Comparison of ENCODE assay signal across 19 cellular contexts in the genomic region with DNA sequence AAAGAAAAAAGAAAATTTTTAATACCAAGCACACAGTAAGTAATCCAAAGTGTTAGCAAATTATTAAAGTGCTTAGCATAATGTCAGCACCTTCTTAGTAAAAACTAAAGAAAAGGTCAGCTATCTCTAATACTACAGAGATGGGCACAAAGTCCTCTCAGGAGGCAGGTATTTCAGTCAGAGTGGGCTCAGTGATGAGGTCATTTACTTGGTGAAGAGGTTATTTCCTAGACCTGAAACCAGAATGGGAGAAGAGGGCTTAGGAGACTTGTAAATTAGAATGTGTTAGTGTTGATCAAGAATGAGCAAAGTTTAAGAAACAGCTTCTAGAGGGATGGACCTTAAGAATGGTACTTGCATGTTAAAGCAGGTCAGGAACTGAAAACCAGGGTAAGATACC. TPM values are rescaled to one million over a fixed set of nuclear protein-coding genes. Genes with fewer than 3 reads are reported as not detected.
"Had no signal": no experiment of that assay in that cellular context is flagged by ENCODE, and none has a peak within 500 bp of the region (broad histone marks: within the 10 kb centered on the region; RNA-seq: fewer than 3 reads in every experiment).

No MANE protein-coding gene starts in this region.

- H3K27me3 ChIP-seq: cardiac muscle cell, esophagus squamous epithelium, tibial artery had no signal

- H3K4me3 ChIP-seq: cardiac muscle cell, esophagus squamous epithelium, mucosa of descending colon, tibial artery had no signal

- ATAC-seq: mucosa of descending colon; stimulated activated naive B cell treated with anti-CD40 and anti-IgM and Interleukin-4, amounts not matched to agents 10 μg/mL and 1 μg/mL and 100 μg/mL, for 72 hours had no signal

- H3K27me3 Mint-ChIP-seq: dendritic cell treated with granulocyte-macrophage colony-stimulating factor and Interleukin-4, amounts not matched to agents 40 ng/mL and 50 ng/mL, for 4 days; memory B cell; naive B cell; stimulated activated naive B cell treated with anti-CD40 and anti-IgM and Interleukin-4, amounts not matched to agents 10 μg/mL and 1 μg/mL and 100 μg/mL, for 72 hours had no signal

- H3K4me3 Mint-ChIP-seq: dendritic cell treated with granulocyte-macrophage colony-stimulating factor and Interleukin-4, amounts not matched to agents 40 ng/mL and 50 ng/mL, for 4 days; memory B cell; naive B cell; stimulated activated naive B cell treated with anti-CD40 and anti-IgM and Interleukin-4, amounts not matched to agents 10 μg/mL and 1 μg/mL and 100 μg/mL, for 72 hours had no signal

- H3K27ac ChIP-seq: cardiac muscle cell, esophagus squamous epithelium had no signal

- H3K27ac Mint-ChIP-seq: activated T-helper 2 cell treated with anti-CD3 and anti-CD28 coated beads, Interferon-gamma antibody, Interleukin-2, Interleukin-4, amounts not matched to agents 10 μg/mL and 5 μg/mL and 100 μg/mL, durations not matched to agents 14 hours and 24 hours and 36 hours; dendritic cell treated with granulocyte-macrophage colony-stimulating factor and Interleukin-4, amounts not matched to agents 40 ng/mL and 50 ng/mL, for 4 days; memory B cell; stimulated activated naive B cell treated with anti-CD40 and anti-IgM and Interleukin-4, amounts not matched to agents 10 μg/mL and 1 μg/mL and 100 μg/mL, for 72 hours had no signal

- H3K9me3 ChIP-seq: esophagus squamous epithelium, mucosa of descending colon, tibial artery had no signal

- DNase-seq: activated CD4-positive, alpha-beta T cell treated with anti-CD3 and anti-CD28 coated beads, Interleukin-2, amount 50 U/mL, for 4 hours; activated naive CD4-positive, alpha-beta T cell treated with anti-CD3 and anti-CD28 coated beads, Interleukin-2, amount 50 U/mL, for 16 hours; activated T-cell treated with anti-CD3 and anti-CD28 coated beads for 4 hours; amniotic stem cell; effector memory CD4-positive, alpha-beta T cell; esophagus squamous epithelium; mucosa of descending colon; naive B cell; retina; stimulated activated naive B cell treated with anti-CD40 and anti-IgM and Interleukin-4, amounts not matched to agents 10 μg/mL and 1 μg/mL and 100 μg/mL, for 72 hours; substantia nigra; T-helper 1 cell; T-helper 9 cell; tibial artery had no signal

- H3K4me1 Mint-ChIP-seq: memory B cell had no signal

- H3K9me3 Mint-ChIP-seq: activated T-helper 2 cell treated with anti-CD3 and anti-CD28 coated beads, Interferon-gamma antibody, Interleukin-2, Interleukin-4, amounts not matched to agents 10 μg/mL and 5 μg/mL and 100 μg/mL, durations not matched to agents 14 hours and 24 hours and 36 hours; dendritic cell treated with granulocyte-macrophage colony-stimulating factor and Interleukin-4, amounts not matched to agents 40 ng/mL and 50 ng/mL, for 4 days; memory B cell; naive B cell; stimulated activated naive B cell treated with anti-CD40 and anti-IgM and Interleukin-4, amounts not matched to agents 10 μg/mL and 1 μg/mL and 100 μg/mL, for 72 hours had no signal

RNA-seq across cellular contexts. Expression of a gene that starts 42.1 kb away (rescaled TPM):
- total RNA-seq: activated T-helper 2 cell treated with anti-CD3 and anti-CD28 coated beads, Interferon-gamma antibody, Interleukin-2, Interleukin-4, amounts not matched to agents 10 μg/mL and 5 μg/mL and 100 μg/mL, durations not matched to agents 14 hours and 24 hours and 36 hours; liver had no signal
- polyA plus RNA-seq: cardiac muscle cell, liver had no signal
